In the genomic region with DNA sequence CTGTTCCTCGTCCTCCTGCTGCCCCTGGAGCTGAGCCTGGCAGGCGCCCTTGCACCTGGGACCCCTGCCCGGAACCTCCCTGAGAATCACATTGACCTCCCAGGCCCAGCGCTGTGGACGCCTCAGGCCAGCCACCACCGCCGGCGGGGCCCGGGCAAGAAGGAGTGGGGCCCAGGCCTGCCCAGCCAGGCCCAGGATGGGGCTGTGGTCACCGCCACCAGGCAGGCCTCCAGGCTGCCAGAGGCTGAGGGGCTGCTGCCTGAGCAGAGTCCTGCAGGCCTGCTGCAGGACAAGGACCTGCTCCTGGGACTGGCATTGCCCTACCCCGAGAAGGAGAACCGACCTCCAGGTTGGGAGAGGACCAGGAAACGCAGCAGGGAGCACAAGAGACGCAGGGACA, we compare ENCODE assay signal across 32 cellular contexts. TPM values are rescaled to one million over a fixed set of nuclear protein-coding genes. Genes with fewer than 3 reads are reported as not detected.
"Had no signal": no experiment of that assay in that cellular context is flagged by ENCODE, and none has a peak within 500 bp of the region (broad histone marks: within the 10 kb centered on the region; RNA-seq: fewer than 3 reads in every experiment).

No MANE protein-coding gene starts in this region.

- H3K36me3 Mint-ChIP-seq: activated CD4-positive, alpha-beta memory T cell treated with anti-CD3 and anti-CD28 coated beads for 36 hours; activated naive CD4-positive, alpha-beta T cell treated with anti-CD3 and anti-CD28 coated beads, Interleukin-2, amount 10 ng/mL, durations not matched to agents 7 days and 5 days; activated naive CD8-positive, alpha-beta T cell had no signal

- H3K4me3 ChIP-seq: colonic mucosa, Peyer's patch had no signal

- ATAC-seq: activated naive CD8-positive, alpha-beta T cell treated with anti-CD3 and anti-CD28 coated beads, Interleukin-2, amount 50 U/mL, for 24 hours; PC-3 had no signal

- H3K4me3 Mint-ChIP-seq: activated B cell treated with CpG ODN at 0.5 μM for 24 hours; activated CD4-positive, alpha-beta memory T cell treated with anti-CD3 and anti-CD28 coated beads for 36 hours; activated naive CD4-positive, alpha-beta T cell treated with anti-CD3 and anti-CD28 coated beads, Interleukin-2, amount 10 ng/mL, durations not matched to agents 7 days and 5 days; activated naive CD8-positive, alpha-beta T cell; activated naive CD8-positive, alpha-beta T cell treated with anti-CD3 and anti-CD28 coated beads, Interleukin-2, amount 50 U/mL, for 24 hours had no signal

- H3K4me1 ChIP-seq: colonic mucosa, Peyer's patch had no signal

- H3K9me3 Mint-ChIP-seq: activated B cell treated with CpG ODN at 0.5 μM for 24 hours; activated CD4-positive, alpha-beta memory T cell treated with anti-CD3 and anti-CD28 coated beads for 36 hours; activated naive CD4-positive, alpha-beta T cell treated with anti-CD3 and anti-CD28 coated beads, Interleukin-2, amount 10 ng/mL, durations not matched to agents 7 days and 5 days; activated naive CD8-positive, alpha-beta T cell treated with anti-CD3 and anti-CD28 coated beads, Interleukin-2, amount 50 U/mL, for 24 hours had no signal

- H3K9me3 ChIP-seq: colonic mucosa, Peyer's patch had no signal

- H3K27ac ChIP-seq: brain microvascular endothelial cell, colonic mucosa, Peyer's patch, VCaP had no signal

- H3K36me3 ChIP-seq: brain microvascular endothelial cell, colonic mucosa, Peyer's patch had no signal

- H3K27ac Mint-ChIP-seq: activated B cell treated with CpG ODN at 0.5 μM for 24 hours; activated CD4-positive, alpha-beta memory T cell treated with anti-CD3 and anti-CD28 coated beads for 36 hours; activated naive CD4-positive, alpha-beta T cell treated with anti-CD3 and anti-CD28 coated beads, Interleukin-2, amount 10 ng/mL, durations not matched to agents 7 days and 5 days; activated naive CD8-positive, alpha-beta T cell; activated naive CD8-positive, alpha-beta T cell treated with anti-CD3 and anti-CD28 coated beads, Interleukin-2, amount 50 U/mL, for 24 hours had no signal

- H3K27me3 ChIP-seq: colonic mucosa, Peyer's patch had no signal

- H3K4me1 Mint-ChIP-seq: activated B cell treated with CpG ODN at 0.5 μM for 24 hours; activated naive CD4-positive, alpha-beta T cell treated with anti-CD3 and anti-CD28 coated beads, Interleukin-2, amount 10 ng/mL, durations not matched to agents 7 days and 5 days; activated naive CD8-positive, alpha-beta T cell treated with anti-CD3 and anti-CD28 coated beads, Interleukin-2, amount 50 U/mL, for 24 hours had no signal

- DNase-seq: activated B cell treated with CpG ODN at 0.5 μM for 24 hours; activated CD4-positive, alpha-beta memory T cell treated with anti-CD3 and anti-CD28 coated beads for 36 hours; activated CD4-positive, alpha-beta T cell treated with anti-CD3 and anti-CD28 coated beads for 4 hours; activated CD4-positive, alpha-beta T cell treated with anti-CD3 and anti-CD28 coated beads, Interleukin-2, amount 50 U/mL, for 1 hour; activated CD4-positive, CD25-positive, alpha-beta regulatory T cell treated with anti-CD3 and anti-CD28 coated beads, Interleukin-2, amount 50 U/mL, for 72 hours; activated CD8-positive, alpha-beta memory T cell treated with anti-CD3 and anti-CD28 coated beads, Interleukin-2, amount 50 U/mL, for 4 hours; activated effector memory CD4-positive, alpha-beta T cell treated with Interleukin-2 at 50 U/mL for 16 hours; activated naive CD4-positive, alpha-beta T cell treated with anti-CD3 and anti-CD28 coated beads, Interleukin-2, amount 10 ng/mL, durations not matched to agents 7 days and 5 days; activated naive CD8-positive, alpha-beta T cell treated with anti-CD3 and anti-CD28 coated beads, Interleukin-2, amount 50 U/mL, for 24 hours; activated T-cell treated with anti-CD3 and anti-CD28 coated beads, Interleukin-2, amount 50 U/mL, for 48 hours; anterior cingulate cortex; brain microvascular endothelial cell; central memory CD4-positive, alpha-beta T cell; colonic mucosa; MM.1S; MV-4-11; NCI-H1092; NCI-H1436 treated with DMSO at 0.1 percent for 48 hours; NCI-H1694 treated with DMSO at 0.1 percent for 48 hours; NCI-H2029; NCI-H345; NCI-H524 treated with DMSO at 0.1 percent for 48 hours; PC-3; Peyer's patch; RPMI8226; SIG-M5; SW 1271; T-helper 1 cell; T-helper 2 cell; T-helper 9 cell had no signal

RNA-seq across cellular contexts. Expression of a gene that starts 14.8 kb away (rescaled TPM):
- total RNA-seq: Peyer's patch had no signal
